In genomic region chr14:106879241-106879640, GRCh38 we compare ENCODE assay signal across 8 cellular contexts.
DNase-seq lines count a peak whose midpoint lies in the region; ATAC-seq, FAIRE-seq and TF ChIP-seq lines count a peak whose summit lies in the region.
"Had no signal": no experiment of that assay in that cellular context is flagged by ENCODE, and none has a peak within 500 bp of the region (broad histone marks: within the 10 kb centered on the region; RNA-seq: fewer than 3 reads in every experiment).

No MANE protein-coding gene starts in this region.

- no peak for TF ChIP-seq POLR2A in GM12891 (IDR thresholded peaks at IDR 0.05; ENCODE audit: low read depth, low read length)
- TF ChIP-seq POLR2A in gastrocnemius medialis (IDR thresholded peaks at IDR 0.05): no peak

- DNase-seq in GM12891 (ENCODE audit: insufficient read length, low spot score) (no peak), HL-60 (ENCODE audit: low read depth in 1 of 2, low spot score in 1 of 2) (peak; percentile 57 to 88), SW 1271 (lab: John Stamatoyannopoulos, UW) (peak; percentile 13 to 52), colonic mucosa (peak; percentile 77), gastrocnemius medialis (no peak), NCI-H1105 treated with DMSO at 0.1 percent for 48 hours (lab: John Stamatoyannopoulos, UW) (no peak)
- DNase-seq in stimulated activated CD8-positive, alpha-beta memory T cell treated with anti-CD3 and anti-CD28 coated beads, Interleukin-2, amount 100 ng/mL, for 48 hours (ENCODE audit: low read depth in 2 of 2): peak; percentile 65 to 70

- H3K4me3 ChIP-seq in HL-60 (replicated peaks; ENCODE audit: insufficient read depth, low read length): no peak overlapping the region
- H3K4me3 ChIP-seq in colonic mucosa: no peak overlapping the region
- no peak overlapping the region for H3K4me3 ChIP-seq in gastrocnemius medialis
- H3K4me3 ChIP-seq: SJSA1 had no signal

- peak; percentile 94 for TF ChIP-seq CTCF in HL-60 (IDR thresholded peaks at IDR 0.05; ENCODE audit: insufficient read depth, low read length)
- TF ChIP-seq CTCF in colonic mucosa (IDR thresholded peaks at IDR 0.05): peak; percentile 55
- peak in 1 of 5 experiments; percentile 32 for TF ChIP-seq CTCF in gastrocnemius medialis (IDR thresholded peaks at IDR 0.05 in 4 of 5, conservative IDR thresholded peaks at IDR 0.05 in 1 of 5)

- ATAC-seq in gastrocnemius medialis: no peak

- H3K27ac ChIP-seq in HL-60 (replicated peaks) (no peak overlapping the region), colonic mucosa (no peak overlapping the region), gastrocnemius medialis (no peak overlapping the region)
- H3K27ac ChIP-seq: SJSA1 had no signal

- H3K36me3 ChIP-seq in colonic mucosa (no peaks in the 10 kb centered on the region), gastrocnemius medialis (no peaks in the 10 kb centered on the region)
- H3K36me3 ChIP-seq: SJSA1 had no signal

- H3K9me3 ChIP-seq in colonic mucosa (no peaks in the 10 kb centered on the region), gastrocnemius medialis (no peaks in the 10 kb centered on the region)

- FAIRE-seq in GM12891 (lab: Jason Lieb, UNC): peak; percentile 91

- H3K27me3 ChIP-seq in HL-60 (ENCODE audit: insufficient read depth, poor library complexity, severe bottlenecking) (no peaks in the 10 kb centered on the region), colonic mucosa (no peaks in the 10 kb centered on the region), gastrocnemius medialis (no peaks in the 10 kb centered on the region)
- H3K27me3 ChIP-seq: SJSA1 had no signal

- in situ Hi-C loops in gastrocnemius medialis (cut with MboI; ENCODE audit: low sequenced_read_pairs in 4 of 4): no loop called here

- intact Hi-C loops in colonic mucosa (cut with DNase I): no loop called here
- intact Hi-C loops in gastrocnemius medialis (cut with DNase I; ENCODE audit: low total_unique reads): no loop called here

- H3K4me1 ChIP-seq in colonic mucosa (no peaks in the 10 kb centered on the region), gastrocnemius medialis (no peaks in the 10 kb centered on the region)
- H3K4me1 ChIP-seq: SJSA1 had no signal

- H3K9ac ChIP-seq in colonic mucosa (ENCODE audit: low read depth in 2 of 2, low read length in 2 of 2): no peak overlapping the region

TF ChIP-seq in GM12891, 5 proteins besides CTCF, POLR2A, EP300 and RAD21:
- no peak for TF ChIP-seq PAX5 (IDR thresholded peaks at IDR 0.05; ENCODE audit: insufficient read depth, low read length, severe bottlenecking)
- TF ChIP-seq TAF1 (IDR thresholded peaks at IDR 0.05; ENCODE audit: low read depth, low read length): no peak
- no peak; the same call in 1 of the 2 replicates for TF ChIP-seq POU2F2 (IDR thresholded peaks at IDR 0.05; ENCODE audit: low read depth, low read length)
- TF ChIP-seq POLR2AphosphoS5 (IDR thresholded peaks at IDR 0.05; ENCODE audit: low read depth, low read length): no peak
- no peak for TF ChIP-seq SPI1 (IDR thresholded peaks at IDR 0.05; ENCODE audit: low read depth, low read length)

Comparison
In these comparisons a context has a peak if more than half of its experiments do, and no peak if none do; other contexts are left out.
1. DNase-seq: peak in HL-60 (2 of 2), SW 1271 (2 of 2), colonic mucosa (single experiment) and stimulated activated CD8-positive, alpha-beta memory T cell treated with anti-CD3 and anti-CD28 coated beads, Interleukin-2, amount 100 ng/mL, for 48 hours (2 of 2); none in GM12891 (single experiment), gastrocnemius medialis (0 of 2) and NCI-H1105 treated with DMSO at 0.1 percent for 48 hours (single experiment).